ENCODE assay signal across 23 cellular contexts in genomic region chr14:99896371-99896770, GRCh38.
DNase-seq lines count a peak whose midpoint lies in the region; FAIRE-seq and TF ChIP-seq lines count a peak whose summit lies in the region.
"Had no signal": no experiment of that assay in that cellular context is flagged by ENCODE, and none has a peak within 500 bp of the region (broad histone marks: within the 10 kb centered on the region; RNA-seq: fewer than 3 reads in every experiment).

No MANE protein-coding gene starts in this region.

- H3K4me2 ChIP-seq in SK-N-SH (no peak overlapping the region), endothelial cell of umbilical vein (ENCODE audit: insufficient read depth, low read length) (no peak overlapping the region)
- H3K4me2 ChIP-seq: BLaER1 treated with 17β-estradiol and CSF1 and Interleukin-3, amounts not matched to agents 10 nM and 100 nM had no signal

- no peak overlapping the region for H3K27ac Mint-ChIP-seq in osteocyte (ENCODE audit: unreplicated experiment)
- H3K27ac Mint-ChIP-seq: CD14-positive monocyte; CD4-positive, alpha-beta memory T cell; HFFc6 had no signal

- intact Hi-C loops in A673 (cut with micrococcal nuclease; ENCODE audit: unreplicated experiment) (no loop called here), endothelial cell of umbilical vein (cut with micrococcal nuclease) (no loop called here), posterior vena cava (cut with DNase I) (no loop called here)

- peaks cover 13% of the 10 kb centered on the region for H3K36me3 Mint-ChIP-seq in osteocyte (ENCODE audit: unreplicated experiment)
- H3K36me3 Mint-ChIP-seq: CD14-positive monocyte; CD4-positive, alpha-beta memory T cell had no signal

- H3K27me3 Mint-ChIP-seq in osteocyte (ENCODE audit: unreplicated experiment), result no peaks in the 10 kb centered on the region

- H3K27ac ChIP-seq in A673 (ENCODE audit: low read depth, low read length, poor library complexity, severe bottlenecking) (no peak overlapping the region), SK-N-SH (ENCODE audit: low read depth in 2 of 2, low read length in 1 of 2) (no peak overlapping the region), endothelial cell of umbilical vein (ENCODE audit: insufficient read depth, low read depth, low read length) (no peak overlapping the region)
- H3K27ac ChIP-seq: 22Rv1; BLaER1 treated with 17β-estradiol and CSF1 and Interleukin-3, amounts not matched to agents 10 nM and 100 nM had no signal

- H3K9me1 ChIP-seq in endothelial cell of umbilical vein (replicated peaks; ENCODE audit: control insufficient read depth, extremely low read depth, insufficient read depth, low read length), result no peaks in the 10 kb centered on the region

- TF ChIP-seq CTCF in A673 (conservative IDR thresholded peaks at IDR 0.05; ENCODE audit: low read depth, low read length) (no peak), SK-N-SH (IDR thresholded peaks at IDR 0.05) (no peak), endothelial cell of umbilical vein (IDR thresholded peaks at IDR 0.05; ENCODE audit: extremely low read depth in 1 of 2, insufficient read depth in 1 of 2, low read depth in 1 of 2, low read length in 2 of 2) (no peak), osteocyte (IDR thresholded peaks at IDR 0.05) (no peak)

- H3K4me3 Mint-ChIP-seq in osteocyte (ENCODE audit: unreplicated experiment), result no peak overlapping the region
- H3K4me3 Mint-ChIP-seq: CD14-positive monocyte; CD4-positive, alpha-beta memory T cell; HFFc6 had no signal

- H3K79me2 ChIP-seq in SK-N-SH (ENCODE audit: insufficient read depth) (no peaks in the 10 kb centered on the region), endothelial cell of umbilical vein (ENCODE audit: control insufficient read depth, insufficient read depth, low read length) (no peaks in the 10 kb centered on the region)

- H3K27me3 ChIP-seq in A673 (replicated peaks; ENCODE audit: insufficient read depth, low read depth, low read length, poor library complexity) (no peaks in the 10 kb centered on the region), SK-N-SH (ENCODE audit: insufficient read depth) (no peaks in the 10 kb centered on the region), endothelial cell of umbilical vein (ENCODE audit: control insufficient read depth in 2 of 2, insufficient read depth in 2 of 2, low read length in 2 of 2) (no peaks in the 10 kb centered on the region)
- H3K27me3 ChIP-seq: BE2C; BLaER1 treated with 17β-estradiol and CSF1 and Interleukin-3, amounts not matched to agents 10 nM and 100 nM had no signal

- dilution Hi-C loops in endothelial cell of umbilical vein (cut with MboI; ENCODE audit: extremely low pct_ligation_motif_present, low sequenced_read_pairs), result no loop called here

- no peaks in the 10 kb centered on the region; the same call in 1 of the 2 replicates for H3K9me2 ChIP-seq in SK-N-SH

- H3K9me3 ChIP-seq in A673 (ENCODE audit: low read depth, low read length, poor library complexity, severe bottlenecking) (no peaks in the 10 kb centered on the region), SK-N-SH (no peaks in the 10 kb centered on the region), endothelial cell of umbilical vein (replicated peaks; ENCODE audit: control insufficient read depth, insufficient read depth, low read length) (no peaks in the 10 kb centered on the region)
- H3K9me3 ChIP-seq: BE2C, HAP-1 had no signal

- H3K9me3 Mint-ChIP-seq in osteocyte (ENCODE audit: unreplicated experiment), result no peaks in the 10 kb centered on the region
- H3K9me3 Mint-ChIP-seq: CD4-positive, alpha-beta memory T cell; HFFc6 had no signal

- BruUV-seq in A673 (replicated peaks; lab: Mats Ljungman, UMichigan) (no TSS peak), endothelial cell of umbilical vein (replicated peaks; lab: Mats Ljungman, UMichigan) (no TSS peak)

- DNase-seq in A673 (ENCODE audit: low spot score) (peak; percentile 14), SK-N-SH (no peak), endothelial cell of umbilical vein (ENCODE audit: low read depth, low spot score) (no peak), CD1c-positive myeloid dendritic cell (ENCODE audit: extremely low spot score) (no peak), osteocyte (ENCODE audit: extremely low spot score, unreplicated experiment) (no peak), posterior vena cava (ENCODE audit: low spot score) (no peak)
- DNase-seq: ACHN; AML-193; BE2C; CD4-positive, alpha-beta memory T cell; COR-L47; DMS153; DND-41; GOT3; HFFc6 had no signal

- H4K20me1 ChIP-seq in SK-N-SH (ENCODE audit: insufficient read depth) (no peaks in the 10 kb centered on the region), endothelial cell of umbilical vein (replicated peaks; ENCODE audit: control insufficient read depth, extremely low read depth, insufficient read depth, low read length) (no peaks in the 10 kb centered on the region)
- H4K20me1 ChIP-seq: BLaER1 treated with 17β-estradiol and CSF1 and Interleukin-3, amounts not matched to agents 10 nM and 100 nM had no signal

- POLR2A ChIA-PET in A673 (lab: Charles Lee; ENCODE audit: low non-redundant PET) (interaction anchor here (0.7 kb wide), 1 partner anchor 580 kb away, joined by 6 read pairs; no protein-coding TSS in a partner anchor), SK-N-SH (lab: Yijun Ruan, JAX) (no interaction called here), endothelial cell of umbilical vein (lab: Charles Lee) (no interaction called here)

- H3K4me1 Mint-ChIP-seq in osteocyte (ENCODE audit: unreplicated experiment), result peaks cover 16% of the 10 kb centered on the region
- H3K4me1 Mint-ChIP-seq: CD14-positive monocyte; CD4-positive, alpha-beta memory T cell had no signal

- TF ChIP-seq RAD21 in SK-N-SH (IDR thresholded peaks at IDR 0.05; ENCODE audit: low read length), result no peak

- H3K9ac ChIP-seq in SK-N-SH, result no peak overlapping the region
- H3K9ac ChIP-seq in endothelial cell of umbilical vein (replicated peaks; ENCODE audit: extremely low read depth, insufficient read depth, low read length), result no peak overlapping the region
- H3K9ac ChIP-seq: BLaER1 treated with 17β-estradiol and CSF1 and Interleukin-3, amounts not matched to agents 10 nM and 100 nM had no signal

- H3K4me1 ChIP-seq in A673 (ENCODE audit: insufficient read depth, low read length, poor library complexity, severe bottlenecking) (peaks cover 10% of the 10 kb centered on the region), SK-N-SH (ENCODE audit: control insufficient read depth in 1 of 2, insufficient read depth in 2 of 2, low read depth in 1 of 2, low read length in 1 of 2) (no peaks in the 10 kb centered on the region; a peak in 1 of 4 replicates), endothelial cell of umbilical vein (ENCODE audit: control insufficient read depth, extremely low read depth, insufficient read depth, low read length) (no peaks in the 10 kb centered on the region)
- H3K4me1 ChIP-seq: BE2C; BLaER1 treated with 17β-estradiol and CSF1 and Interleukin-3, amounts not matched to agents 10 nM and 100 nM had no signal

- WGBS in SK-N-SH (ENCODE audit: low lambda C conversion rate), result 22% methylated on average over 3 of the region's 3 CpGs

- CTCF ChIA-PET in A673 (lab: Charles Lee) (no interaction called here), SK-N-SH (lab: Yijun Ruan, JAX) (interaction anchor here (0.8 to 3.9 kb wide), 6 partner anchors 12 to 297 kb away, joined by 3 to 36 read pairs (median 4); no protein-coding TSS in a partner anchor), endothelial cell of umbilical vein (lab: Charles Lee) (interaction anchor here (1.1 to 2.0 kb wide), 5 partner anchors 12 to 209 kb away, joined by 3 to 5 read pairs (median 5); no protein-coding TSS in a partner anchor)

- TF ChIP-seq POLR2A in endothelial cell of umbilical vein (IDR thresholded peaks at IDR 0.05; ENCODE audit: low read depth, low read length), result no peak

- H2AFZ ChIP-seq in SK-N-SH (ENCODE audit: low read depth) (no peak overlapping the region), endothelial cell of umbilical vein (ENCODE audit: low read depth, low read length) (no peak overlapping the region)

- FAIRE-seq in endothelial cell of umbilical vein (lab: Jason Lieb, UNC), result peak; percentile 55
- FAIRE-seq: A204.1, G401.6, GM12892, H54 had no signal

- H3F3A ChIP-seq in SK-N-SH (replicated peaks; ENCODE audit: insufficient read depth), result no peaks in the 10 kb centered on the region

- H3K36me3 ChIP-seq in A673 (ENCODE audit: insufficient read depth, low read length, poor library complexity, severe bottlenecking) (no peaks in the 10 kb centered on the region), SK-N-SH (replicated peaks in 1 of 2; ENCODE audit: control insufficient read depth in 1 of 2, insufficient read depth in 2 of 2, low read length in 1 of 2) (peaks cover 0 to 9% of the 10 kb centered on the region in 2 experiments), endothelial cell of umbilical vein (ENCODE audit: control insufficient read depth in 2 of 2, extremely low read depth in 1 of 2, insufficient read depth in 2 of 2, low read length in 2 of 2) (peaks cover 0 to 2% of the 10 kb centered on the region in 2 experiments)
- H3K36me3 ChIP-seq: BLaER1 treated with 17β-estradiol and CSF1 and Interleukin-3, amounts not matched to agents 10 nM and 100 nM; HAP-1 had no signal

- no peak for TF ChIP-seq EP300 in SK-N-SH (IDR thresholded peaks at IDR 0.05; ENCODE audit: borderline replicate concordance in 1 of 2, low read depth in 1 of 2, low read length in 1 of 2)

- H3K4me3 ChIP-seq in A673 (ENCODE audit: low read depth, low read length, poor library complexity, severe bottlenecking), result no peak overlapping the region
- H3K4me3 ChIP-seq in SK-N-SH (ENCODE audit: low read depth in 2 of 2, low read length in 1 of 2), result no peak overlapping the region
- no peak overlapping the region for H3K4me3 ChIP-seq in endothelial cell of umbilical vein (replicated peaks in 1 of 3; ENCODE audit: insufficient read depth in 1 of 3, low read depth in 1 of 3, low read length in 3 of 3)
- H3K4me3 ChIP-seq: BLaER1 treated with 17β-estradiol and CSF1 and Interleukin-3, amounts not matched to agents 10 nM and 100 nM; HAP-1 had no signal

TF ChIP-seq in endothelial cell of umbilical vein, 7 proteins besides CTCF, POLR2A, EP300 and RAD21:
- TF ChIP-seq GATA2 (IDR thresholded peaks at IDR 0.05; ENCODE audit: insufficient read depth, insufficient read length, low read depth, low read length) (no peak), POLR2AphosphoS5 (IDR thresholded peaks at IDR 0.05; ENCODE audit: insufficient read depth, low read depth, low read length) (no peak), MYC (IDR thresholded peaks at IDR 0.05; ENCODE audit: low read depth, low read length) (no peak), JUN (IDR thresholded peaks at IDR 0.05; ENCODE audit: borderline replicate concordance, insufficient read depth, insufficient read length, low read depth) (no peak), MAX (IDR thresholded peaks at IDR 0.05; ENCODE audit: insufficient read depth, insufficient read length) (no peak), FOS (IDR thresholded peaks at IDR 0.05; ENCODE audit: borderline replicate concordance, insufficient read depth, low read length) (no peak), EZH2 (IDR thresholded peaks at IDR 0.05; ENCODE audit: borderline replicate concordance, low read depth, low read length, severe bottlenecking) (no peak)
TF ChIP-seq in endothelial cell of umbilical vein: peak in this region for 0.
